ENCODE assay signal across 17 cellular contexts in genomic region chr11:118703563-118704106, GRCh38. TPM values are rescaled to one million over a fixed set of nuclear protein-coding genes. Genes with fewer than 3 reads are reported as not detected.
A peak's percentile ranks its signal among the peaks of the same experiment; 100 is the strongest.
DNase-seq lines count a peak whose midpoint lies in the region; ATAC-seq, FAIRE-seq and TF ChIP-seq lines count a peak whose summit lies in the region.
"Had no signal": no experiment of that assay in that cellular context is flagged by ENCODE, and none has a peak within 500 bp of the region (broad histone marks: within the 10 kb centered on the region; RNA-seq: fewer than 3 reads in every experiment).

No MANE protein-coding gene starts in this region.

- H3K27ac Mint-ChIP-seq in activated CD4-positive, alpha-beta memory T cell treated with anti-CD3 and anti-CD28 coated beads for 36 hours = peak overlapping the region; percentile 13
- H3K27ac Mint-ChIP-seq in activated CD4-positive, alpha-beta memory T cell treated with anti-CD3 and anti-CD28 coated beads, Interleukin-2, amount 10 ng/mL, durations not matched to agents 7 days and 5 days = no peak overlapping the region
- no peak overlapping the region for H3K27ac Mint-ChIP-seq in activated T-helper 1 cell treated with anti-CD3 and anti-CD28 coated beads, Interleukin-12 subunit alpha, Interleukin-12 subunit beta, Interleukin-2, Interleukin-4 antibody, amounts not matched to agents 30 ng/mL and 10 ng/mL and 1 ng/mL, durations not matched to agents 14 hours and 24 hours and 36 hours

- no peak for DNase-seq in activated CD4-positive, alpha-beta memory T cell treated with anti-CD3 and anti-CD28 coated beads for 36 hours
- DNase-seq in activated CD4-positive, alpha-beta memory T cell treated with anti-CD3 and anti-CD28 coated beads, Interleukin-2, amount 10 ng/mL, durations not matched to agents 7 days and 5 days = no peak
- DNase-seq in NCI-H69 (lab: John Stamatoyannopoulos, UW) (peak; percentile 17), K562 (ENCODE audit: extremely low read depth in 1 of 4, low spot score in 3 of 4) (peak in 2 of 4 experiments; percentile 8 to 53), sigmoid colon (peak; percentile 77)
- no peak for DNase-seq in activated T-helper 1 cell treated with anti-CD3 and anti-CD28 coated beads, Interleukin-12 subunit alpha, Interleukin-12 subunit beta, Interleukin-2, Interleukin-4 antibody, amounts not matched to agents 30 ng/mL and 10 ng/mL and 1 ng/mL, durations not matched to agents 14 hours and 24 hours and 36 hours (ENCODE audit: low spot score)
- DNase-seq: activated T-cell treated with anti-CD3 and anti-CD28 coated beads, Interleukin-2, amount 50 U/mL, for 4 hours; colonic mucosa; DMS79; IMR-90; NCI-H1694 treated with DMSO at 0.1 percent for 48 hours; spleen had no signal

- no peaks in the 10 kb centered on the region for H3K27me3 Mint-ChIP-seq in activated CD4-positive, alpha-beta memory T cell treated with anti-CD3 and anti-CD28 coated beads for 36 hours
- H3K27me3 Mint-ChIP-seq in activated CD4-positive, alpha-beta memory T cell treated with anti-CD3 and anti-CD28 coated beads, Interleukin-2, amount 10 ng/mL, durations not matched to agents 7 days and 5 days = peaks cover 11% of the 10 kb centered on the region
- H3K27me3 Mint-ChIP-seq in activated T-helper 1 cell treated with anti-CD3 and anti-CD28 coated beads, Interleukin-12 subunit alpha, Interleukin-12 subunit beta, Interleukin-2, Interleukin-4 antibody, amounts not matched to agents 30 ng/mL and 10 ng/mL and 1 ng/mL, durations not matched to agents 14 hours and 24 hours and 36 hours (ENCODE audit: insufficient read depth) = peaks cover 15% of the 10 kb centered on the region

- no peak overlapping the region for H3K4me3 ChIP-seq in K562
- no peak overlapping the region for H3K4me3 ChIP-seq in sigmoid colon
- H3K4me3 ChIP-seq: colonic mucosa, esophagus muscularis mucosa, spleen, thoracic aorta had no signal

- no peak overlapping the region for H3K27ac ChIP-seq in K562 (ENCODE audit: extremely low read depth, low read depth, low read length)
- H3K27ac ChIP-seq in sigmoid colon = no peak overlapping the region
- H3K27ac ChIP-seq: colonic mucosa, esophagus muscularis mucosa, thoracic aorta had no signal

- TF ChIP-seq RAD21 in K562 (CRISPR knock-in tag; conservative IDR thresholded peaks at IDR 0.05 in 1 of 2, IDR thresholded peaks at IDR 0.05 in 1 of 2) = no peak

- TF ChIP-seq CTCF in K562 (IDR thresholded peaks at IDR 0.05 in 2 of 3, conservative IDR thresholded peaks at IDR 0.05 in 1 of 3; ENCODE audit: insufficient read depth in 2 of 3, low read depth in 1 of 3, low read length in 3 of 3) (no peak), sigmoid colon (IDR thresholded peaks at IDR 0.05) (no peak)

- BruUV-seq in K562 (replicated peaks; lab: Mats Ljungman, UMichigan) = no TSS peak

- TF ChIP-seq EP300 in K562 (IDR thresholded peaks at IDR 0.05; ENCODE audit: low read length) (no peak), sigmoid colon (IDR thresholded peaks at IDR 0.05) (no peak)

- ATAC-seq in K562 = peak; percentile 54; the same call in 2 of the 3 replicates
- ATAC-seq in HG03108 (IDR thresholded peaks at IDR 0.05; ENCODE audit: unreplicated experiment) = no peak
- ATAC-seq in GM18502 (IDR thresholded peaks at IDR 0.05; ENCODE audit: poor library complexity, unreplicated experiment) = no peak
- ATAC-seq: activated T-cell treated with anti-CD3 and anti-CD28 coated beads, Interleukin-2, amount 50 U/mL, for 4 hours had no signal

- H3K79me2 ChIP-seq in K562 (ENCODE audit: control insufficient read depth, insufficient read depth, low read length) = no peaks in the 10 kb centered on the region

- H3K9me3 Mint-ChIP-seq in activated CD4-positive, alpha-beta memory T cell treated with anti-CD3 and anti-CD28 coated beads for 36 hours = peaks cover 6% of the 10 kb centered on the region
- H3K9me3 Mint-ChIP-seq in activated CD4-positive, alpha-beta memory T cell treated with anti-CD3 and anti-CD28 coated beads, Interleukin-2, amount 10 ng/mL, durations not matched to agents 7 days and 5 days = peaks cover 4% of the 10 kb centered on the region
- H3K9me3 Mint-ChIP-seq in activated T-helper 1 cell treated with anti-CD3 and anti-CD28 coated beads, Interleukin-12 subunit alpha, Interleukin-12 subunit beta, Interleukin-2, Interleukin-4 antibody, amounts not matched to agents 30 ng/mL and 10 ng/mL and 1 ng/mL, durations not matched to agents 14 hours and 24 hours and 36 hours = peaks cover 4% of the 10 kb centered on the region

- intact Hi-C loops in activated CD4-positive, alpha-beta memory T cell treated with anti-CD3 and anti-CD28 coated beads for 36 hours (cut with micrococcal nuclease) = no loop called here
- intact Hi-C loops in K562 (cut with micrococcal nuclease) (no loop called here), sigmoid colon (cut with DNase I) (no loop called here)
- intact Hi-C loops in activated T-helper 1 cell treated with anti-CD3 and anti-CD28 coated beads, Interleukin-12 subunit alpha, Interleukin-12 subunit beta, Interleukin-2, Interleukin-4 antibody, amounts not matched to agents 30 ng/mL and 10 ng/mL and 1 ng/mL, durations not matched to agents 14 hours and 24 hours and 36 hours (cut with micrococcal nuclease) = no loop called here

- H4K20me1 ChIP-seq in K562 (replicated peaks; ENCODE audit: control insufficient read depth, insufficient read depth, low read length) = no peaks in the 10 kb centered on the region

- H3K4me1 ChIP-seq in K562 (replicated peaks in 1 of 2; ENCODE audit: control insufficient read depth in 2 of 2, insufficient read depth in 2 of 2, low read length in 2 of 2) (peaks cover 6 to 8% of the 10 kb centered on the region in 2 experiments; a peak in 3 of 5 replicates), sigmoid colon (no peaks in the 10 kb centered on the region)
- H3K4me1 ChIP-seq: colonic mucosa had no signal

- no peak overlapping the region for H3K4me3 Mint-ChIP-seq in activated CD4-positive, alpha-beta memory T cell treated with anti-CD3 and anti-CD28 coated beads for 36 hours
- no peak overlapping the region for H3K4me3 Mint-ChIP-seq in activated CD4-positive, alpha-beta memory T cell treated with anti-CD3 and anti-CD28 coated beads, Interleukin-2, amount 10 ng/mL, durations not matched to agents 7 days and 5 days
- H3K4me3 Mint-ChIP-seq in activated T-helper 1 cell treated with anti-CD3 and anti-CD28 coated beads, Interleukin-12 subunit alpha, Interleukin-12 subunit beta, Interleukin-2, Interleukin-4 antibody, amounts not matched to agents 30 ng/mL and 10 ng/mL and 1 ng/mL, durations not matched to agents 14 hours and 24 hours and 36 hours = no peak overlapping the region
- H3K4me3 Mint-ChIP-seq: activated T-cell treated with anti-CD3 and anti-CD28 coated beads, Interleukin-2, amount 50 U/mL, for 4 hours had no signal

- TF ChIP-seq POLR2A in K562 (conservative IDR thresholded peaks at IDR 0.05) (no peak), sigmoid colon (IDR thresholded peaks at IDR 0.05) (no peak)

- H3K9me1 ChIP-seq in K562 (ENCODE audit: control insufficient read depth, insufficient read depth, low read length) = no peaks in the 10 kb centered on the region

- in situ Hi-C loops in K562 (cut with MboI) = no loop called here

- POLR2A ChIA-PET in activated CD4-positive, alpha-beta memory T cell treated with anti-CD3 and anti-CD28 coated beads for 36 hours (lab: Charles Lee) = no interaction called here
- POLR2A ChIA-PET in activated CD4-positive, alpha-beta memory T cell treated with anti-CD3 and anti-CD28 coated beads, Interleukin-2, amount 10 ng/mL, durations not matched to agents 7 days and 5 days (lab: Charles Lee) = no interaction called here
- POLR2A ChIA-PET in K562 (lab: Yijun Ruan, JAX) = interaction anchor here (0.6 to 1.1 kb wide), 4 partner anchors 10 to 166 kb away, joined by 3 to 4 read pairs (median 3); no protein-coding TSS in a partner anchor

- H2AFZ ChIP-seq in K562 (ENCODE audit: low read depth, low read length) = peak overlapping the region; percentile 47

- H3K36me3 Mint-ChIP-seq in activated CD4-positive, alpha-beta memory T cell treated with anti-CD3 and anti-CD28 coated beads for 36 hours = peaks cover 5% of the 10 kb centered on the region
- H3K36me3 Mint-ChIP-seq in activated CD4-positive, alpha-beta memory T cell treated with anti-CD3 and anti-CD28 coated beads, Interleukin-2, amount 10 ng/mL, durations not matched to agents 7 days and 5 days (ENCODE audit: low read depth) = peaks cover 4% of the 10 kb centered on the region
- no peaks in the 10 kb centered on the region for H3K36me3 Mint-ChIP-seq in activated T-helper 1 cell treated with anti-CD3 and anti-CD28 coated beads, Interleukin-12 subunit alpha, Interleukin-12 subunit beta, Interleukin-2, Interleukin-4 antibody, amounts not matched to agents 30 ng/mL and 10 ng/mL and 1 ng/mL, durations not matched to agents 14 hours and 24 hours and 36 hours (ENCODE audit: low read depth)

- H3K9me3 ChIP-seq in K562 (replicated peaks; ENCODE audit: control insufficient read depth, insufficient read depth, low read depth, low read length) (no peaks in the 10 kb centered on the region), sigmoid colon (no peaks in the 10 kb centered on the region)
- H3K9me3 ChIP-seq: colonic mucosa, thoracic aorta had no signal

- H3K4me1 Mint-ChIP-seq in activated CD4-positive, alpha-beta memory T cell treated with anti-CD3 and anti-CD28 coated beads for 36 hours (ENCODE audit: low read depth) = peaks cover 40% of the 10 kb centered on the region
- H3K4me1 Mint-ChIP-seq in activated CD4-positive, alpha-beta memory T cell treated with anti-CD3 and anti-CD28 coated beads, Interleukin-2, amount 10 ng/mL, durations not matched to agents 7 days and 5 days = peaks cover 27% of the 10 kb centered on the region
- H3K4me1 Mint-ChIP-seq in activated T-helper 1 cell treated with anti-CD3 and anti-CD28 coated beads, Interleukin-12 subunit alpha, Interleukin-12 subunit beta, Interleukin-2, Interleukin-4 antibody, amounts not matched to agents 30 ng/mL and 10 ng/mL and 1 ng/mL, durations not matched to agents 14 hours and 24 hours and 36 hours (ENCODE audit: low read depth) = peaks cover 5% of the 10 kb centered on the region

- 71% methylated on average over 5 of the region's 5 CpGs for WGBS in K562 (ENCODE audit: insufficient coverage, low coverage, missing lambda C conversion rate)
- 91 to 93% methylated on average over 5 of the region's 5 CpGs for WGBS in sigmoid colon, 2 donors

- H3K4me2 ChIP-seq in K562 (ENCODE audit: insufficient read depth, low read length) = no peak overlapping the region

- H3K27me3 ChIP-seq in K562 (ENCODE audit: control insufficient read depth in 2 of 2, insufficient read depth in 2 of 2, low read length in 2 of 2) (no peaks in the 10 kb centered on the region), sigmoid colon (no peaks in the 10 kb centered on the region)
- H3K27me3 ChIP-seq: colonic mucosa, esophagus muscularis mucosa had no signal

- no peaks in the 10 kb centered on the region for H3K36me3 ChIP-seq in K562 (ENCODE audit: control insufficient read depth, insufficient read depth, low read length)
- no peaks in the 10 kb centered on the region for H3K36me3 ChIP-seq in sigmoid colon
- H3K36me3 ChIP-seq: colonic mucosa, esophagus muscularis mucosa, spleen, thoracic aorta had no signal

- no peak overlapping the region for H3K9ac ChIP-seq in K562 (ENCODE audit: insufficient read depth in 1 of 2, low read depth in 2 of 2, low read length in 2 of 2)

- CTCF ChIA-PET in activated CD4-positive, alpha-beta memory T cell treated with anti-CD3 and anti-CD28 coated beads for 36 hours (lab: Charles Lee) = interaction anchor here (4.3 kb wide), 1 partner anchor 14 kb away, joined by 22 read pairs; no protein-coding TSS in a partner anchor
- CTCF ChIA-PET in activated CD4-positive, alpha-beta memory T cell treated with anti-CD3 and anti-CD28 coated beads, Interleukin-2, amount 10 ng/mL, durations not matched to agents 7 days and 5 days (lab: Charles Lee) = interaction anchor here (0.7 to 1.2 kb wide), 4 partner anchors 9 to 697 kb away, joined by 3 to 4 read pairs (median 4); no protein-coding TSS in a partner anchor
- CTCF ChIA-PET in K562 (lab: Yijun Ruan, JAX; ENCODE audit: low intra/inter-chr PET ratio) = no interaction called here

- FAIRE-seq in K562 (lab: Jason Lieb, UNC) = no peak

RNA-seq across cellular contexts. Expression of gene TREH, which starts 24.2 kb away (rescaled TPM):
- not detected for total RNA-seq in activated CD4-positive, alpha-beta memory T cell treated with anti-CD3 and anti-CD28 coated beads for 36 hours
- not detected for total RNA-seq in activated CD4-positive, alpha-beta memory T cell treated with anti-CD3 and anti-CD28 coated beads, Interleukin-2, amount 10 ng/mL, durations not matched to agents 7 days and 5 days
- total RNA-seq in K562 (2011; cell fraction: chromatin; rRNA removed; ENCODE audit: low replicate concordance) = not detected in 2 replicates
- total RNA-seq in K562 (2011; cell fraction: nucleolus; rRNA removed) = not detected in 2 replicates
- not detected in 2 replicates for total RNA-seq in K562 (2011; cell fraction: nucleoplasm; rRNA removed)
- total RNA-seq in K562 (2014; rRNA removed) = not detected in 2 replicates
- total RNA-seq in K562 (2014; rRNA removed; fragmentation: Illumina TruSeq; extraction: Trizol) = not detected in 2 replicates
- total RNA-seq in K562 (2015; rRNA removed; fragmentation: Illumina TruSeq; extraction: Trizol) = not detected in 2 replicates
- total RNA-seq in K562 (2021) = not detected in 2 replicates
- polyA plus RNA-seq in K562 (2011; rRNA removed) = not detected in 2 replicates
- not detected in 2 replicates for polyA plus RNA-seq in K562 (2011; cell fraction: cytosol; rRNA removed)
- not detected in 2 replicates for polyA plus RNA-seq in K562 (2011; cell fraction: nucleus; rRNA removed)
- polyA plus RNA-seq in K562 (2012) = 0.11 TPM in 1 of 2 replicates, not detected in the other
- not detected in 2 replicates for polyA plus RNA-seq in K562 (2014; fragmentation: Illumina TruSeq; extraction: Trizol)
- under 1 TPM; 0.11 to 0.20 TPM for polyA plus RNA-seq in K562 (2014; fragmentation: Nextera tagmentation; extraction: Ambion mirVana)
- 0.09 TPM in 1 of 2 replicates, not detected in the other for polyA plus RNA-seq in K562 (2014; rRNA removed)
- not detected in 2 replicates for polyA minus RNA-seq in K562 (2011; rRNA and poly(A)+ RNA removed)
- polyA minus RNA-seq in K562 (2011; cell fraction: cytosol; rRNA and poly(A)+ RNA removed) = not detected in 2 replicates
- not detected in 2 replicates for polyA minus RNA-seq in K562 (2011; cell fraction: nucleus; rRNA and poly(A)+ RNA removed)
- not detected for total RNA-seq in sigmoid colon
- 1 to 10 TPM in 2 of 3 donors, under 1 TPM in 1; 0.46 to 1.4 (median 1.2) TPM for polyA plus RNA-seq in sigmoid colon
- total RNA-seq in activated T-helper 1 cell treated with anti-CD3 and anti-CD28 coated beads, Interleukin-12 subunit alpha, Interleukin-12 subunit beta, Interleukin-2, Interleukin-4 antibody, amounts not matched to agents 30 ng/mL and 10 ng/mL and 1 ng/mL, durations not matched to agents 14 hours and 24 hours and 36 hours = not detected in 2 replicates
- total RNA-seq: activated T-cell treated with anti-CD3 and anti-CD28 coated beads, Interleukin-2, amount 50 U/mL, for 4 hours; esophagus muscularis mucosa; IMR-90; lung microvascular endothelial cell; spleen; thoracic aorta had no signal
- polyA plus RNA-seq: IMR-90 had no signal

Comparison
In these comparisons a context has a peak if more than half of its experiments do, and no peak if none do; other contexts are left out.
1. DNase-seq: peak in NCI-H69 (single experiment) and sigmoid colon (single experiment); none in activated CD4-positive, alpha-beta memory T cell treated with anti-CD3 and anti-CD28 coated beads for 36 hours (single experiment), activated CD4-positive, alpha-beta memory T cell treated with anti-CD3 and anti-CD28 coated beads, Interleukin-2, amount 10 ng/mL, durations not matched to agents 7 days and 5 days (single experiment) and activated T-helper 1 cell treated with anti-CD3 and anti-CD28 coated beads, Interleukin-12 subunit alpha, Interleukin-12 subunit beta, Interleukin-2, Interleukin-4 antibody, amounts not matched to agents 30 ng/mL and 10 ng/mL and 1 ng/mL, durations not matched to agents 14 hours and 24 hours and 36 hours (single experiment).